13 cellular contexts compared by ENCODE assay signal in genomic region chr11:106466441-106467190, GRCh38.
DNase-seq lines count a peak whose midpoint lies in the region; ATAC-seq and TF ChIP-seq lines count a peak whose summit lies in the region.
"Had no signal": no experiment of that assay in that cellular context is flagged by ENCODE, and none has a peak within 500 bp of the region (broad histone marks: within the 10 kb centered on the region; RNA-seq: fewer than 3 reads in every experiment).

No MANE protein-coding gene starts in this region.

- ATAC-seq in HG02938 (IDR thresholded peaks at IDR 0.05; ENCODE audit: unreplicated experiment) (no peak), GM21381 (IDR thresholded peaks at IDR 0.05; ENCODE audit: unreplicated experiment) (no peak)

- TF ChIP-seq CTCF in A673 (conservative IDR thresholded peaks at IDR 0.05; ENCODE audit: low read depth, low read length) (no peak), breast epithelium (IDR thresholded peaks at IDR 0.05) (no peak)

- no peak overlapping the region for H3K4me3 ChIP-seq in A673 (ENCODE audit: low read depth, low read length, poor library complexity, severe bottlenecking)
- no peak overlapping the region for H3K4me3 ChIP-seq in breast epithelium
- H3K4me3 ChIP-seq: BLaER1 treated with 17β-estradiol and CSF1 and Interleukin-3, amounts not matched to agents 10 nM and 100 nM; ovary had no signal

- BruUV-seq in A673 (replicated peaks; lab: Mats Ljungman, UMichigan) = no TSS peak

- DNase-seq in A673 (ENCODE audit: low spot score) (peak; percentile 16), HS-5 (ENCODE audit: low read depth) (peak; percentile 48), astrocyte of the hippocampus (ENCODE audit: low read depth, low spot score) (peak; percentile 83), kidney glomerular epithelial cell (lab: John Stamatoyannopoulos, UW) (peak; percentile 60), breast epithelium (ENCODE audit: low spot score in 2 of 2) (no peak), SHP77 (lab: John Stamatoyannopoulos, UW) (no peak)
- DNase-seq: cortex of kidney, Karpas-422, NCI-H510A treated with DMSO at 0.1 percent for 48 hours, ovary had no signal

- intact Hi-C loops in A673 (cut with micrococcal nuclease; ENCODE audit: unreplicated experiment) = loop anchor here (5.0 kb wide), 1 partner anchor 571 kb away; no protein-coding TSS in a partner anchor
- intact Hi-C loops in breast epithelium (cut with DNase I; ENCODE audit: low total_unique reads) = no loop called here

- POLR2A ChIA-PET in A673 (lab: Charles Lee; ENCODE audit: low non-redundant PET) = no interaction called here

- no peak overlapping the region for H3K27ac ChIP-seq in A673 (ENCODE audit: low read depth, low read length, poor library complexity, severe bottlenecking)
- no peak overlapping the region for H3K27ac ChIP-seq in breast epithelium
- H3K27ac ChIP-seq: BLaER1 treated with 17β-estradiol and CSF1 and Interleukin-3, amounts not matched to agents 10 nM and 100 nM; ovary had no signal

- no peak for TF ChIP-seq POLR2A in breast epithelium (IDR thresholded peaks at IDR 0.05)

- CTCF ChIA-PET in A673 (lab: Charles Lee) = no interaction called here

- H3K36me3 ChIP-seq in A673 (ENCODE audit: insufficient read depth, low read length, poor library complexity, severe bottlenecking) (no peaks in the 10 kb centered on the region), breast epithelium (no peaks in the 10 kb centered on the region)
- H3K36me3 ChIP-seq: BLaER1 treated with 17β-estradiol and CSF1 and Interleukin-3, amounts not matched to agents 10 nM and 100 nM; ovary had no signal

- H3K9me3 ChIP-seq in A673 (ENCODE audit: low read depth, low read length, poor library complexity, severe bottlenecking) (no peaks in the 10 kb centered on the region), breast epithelium (no peaks in the 10 kb centered on the region)
- H3K9me3 ChIP-seq: BLaER1 treated with 17β-estradiol and CSF1 and Interleukin-3, amounts not matched to agents 10 nM and 100 nM; ovary had no signal

- H3K27me3 ChIP-seq in A673 (replicated peaks; ENCODE audit: insufficient read depth, low read depth, low read length, poor library complexity) (peaks cover 29% of the 10 kb centered on the region), breast epithelium (no peaks in the 10 kb centered on the region)
- H3K27me3 ChIP-seq: BLaER1 treated with 17β-estradiol and CSF1 and Interleukin-3, amounts not matched to agents 10 nM and 100 nM; ovary had no signal

- H3K4me1 ChIP-seq in A673 (ENCODE audit: insufficient read depth, low read length, poor library complexity, severe bottlenecking) = peaks cover 3% of the 10 kb centered on the region
- no peaks in the 10 kb centered on the region for H3K4me1 ChIP-seq in breast epithelium

Comparison
In these comparisons a context has a peak if more than half of its experiments do, and no peak if none do; other contexts are left out.
1. DNase-seq: peak in A673 (single experiment), HS-5 (single experiment), astrocyte of the hippocampus (single experiment) and kidney glomerular epithelial cell (single experiment); none in breast epithelium (0 of 2) and SHP77 (0 of 2).